1 cellular context compared by ENCODE assay signal in the genomic region with DNA sequence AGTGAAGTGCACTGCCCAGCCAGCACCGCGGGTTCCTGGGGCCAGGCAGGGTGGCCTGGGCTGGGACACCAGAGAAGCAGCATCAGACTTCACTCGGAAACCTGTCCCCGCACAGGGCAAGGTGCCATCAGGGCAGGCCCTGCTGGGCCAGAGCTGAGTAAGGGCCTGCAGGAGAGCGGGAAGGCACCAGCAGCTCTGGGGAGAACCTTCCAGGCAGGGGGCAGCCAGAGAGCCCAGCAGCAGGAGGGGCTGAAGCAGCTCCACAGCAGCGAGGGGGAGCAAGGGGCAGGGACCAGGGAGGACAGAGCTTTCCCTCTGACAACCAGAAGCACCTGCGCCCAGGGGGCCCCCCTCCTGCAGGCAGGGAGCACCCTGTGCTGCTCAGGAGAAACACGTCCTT.
TF ChIP-seq lines count a peak whose summit lies in the region.

No MANE protein-coding gene starts in this region.

TF ChIP-seq in H1, 55 proteins besides CTCF, POLR2A, EP300 and RAD21:
- TF ChIP-seq JUND (IDR thresholded peaks at IDR 0.05; ENCODE audit: low read length) (no peak), RNF2 (IDR thresholded peaks at IDR 0.05; ENCODE audit: borderline replicate concordance, low read depth, low read length, missing control alignments, poor library complexity, severe bottlenecking) (no peak), CEBPB (IDR thresholded peaks at IDR 0.05; ENCODE audit: low read depth, low read length) (no peak), KDM1A (IDR thresholded peaks at IDR 0.05; ENCODE audit: borderline replicate concordance, low read length) (no peak)
- TF ChIP-seq, protein P1, sequence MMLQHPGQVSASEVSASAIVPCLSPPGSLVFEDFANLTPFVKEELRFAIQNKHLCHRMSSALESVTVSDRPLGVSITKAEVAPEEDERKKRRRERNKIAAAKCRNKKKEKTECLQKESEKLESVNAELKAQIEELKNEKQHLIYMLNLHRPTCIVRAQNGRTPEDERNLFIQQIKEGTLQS (IDR thresholded peaks at IDR 0.05; ENCODE audit: insufficient read depth, low read depth, low read length), result no peak
